In genomic region chr16:67226295-67226803, GRCh38 we compare ENCODE assay signal across 8 cellular contexts. TPM values are rescaled to one million over a fixed set of nuclear protein-coding genes. Genes with fewer than 3 reads are reported as not detected.
DNase-seq lines count a peak whose midpoint lies in the region; ATAC-seq and TF ChIP-seq lines count a peak whose summit lies in the region.

No MANE protein-coding gene starts in this region.

- TF ChIP-seq CTCF in DOHH2 (IDR thresholded peaks at IDR 0.05; ENCODE audit: low read depth, low read length, poor library complexity, severe bottlenecking) (no peak), Panc1 (IDR thresholded peaks at IDR 0.05) (no peak), esophagus muscularis mucosa (IDR thresholded peaks at IDR 0.05) (no peak), parathyroid adenoma (IDR thresholded peaks at IDR 0.05) (no peak)

- peak overlapping the region; percentile 54 for H2AFZ ChIP-seq in parathyroid adenoma

- peaks cover 21% of the 10 kb centered on the region for H3K79me2 ChIP-seq in DOHH2 (ENCODE audit: control insufficient read depth, low read length)
- peaks cover 8% of the 10 kb centered on the region for H3K79me2 ChIP-seq in parathyroid adenoma

- H3K4me2 ChIP-seq in DOHH2 (ENCODE audit: low read length) (peak overlapping the region; percentile 94), parathyroid adenoma (ENCODE audit: low read length) (peak overlapping the region; percentile 88)

- no peak for TF ChIP-seq POLR2A in esophagus muscularis mucosa (IDR thresholded peaks at IDR 0.05; ENCODE audit: low read depth)

- H3K9me3 ChIP-seq in DOHH2 (ENCODE audit: control insufficient read depth, insufficient read depth, low read length) (no peaks in the 10 kb centered on the region), Panc1 (ENCODE audit: control insufficient read depth, insufficient read depth, low read depth, low read length) (no peaks in the 10 kb centered on the region), esophagus muscularis mucosa (no peaks in the 10 kb centered on the region), parathyroid adenoma (ENCODE audit: control insufficient read depth, low read length) (no peaks in the 10 kb centered on the region)

- no peak for DNase-seq in Panc1 (ENCODE audit: low read depth, low spot score)
- DNase-seq in esophagus muscularis mucosa (ENCODE audit: extremely low spot score): no peak
- DNase-seq in AG08395 (ENCODE audit: low spot score): no peak
- DNase-seq in NCI-H1436 (lab: John Stamatoyannopoulos, UW): no peak
- DNase-seq in islet precursor cell: no peak

- H3K36me3 ChIP-seq in DOHH2 (ENCODE audit: control insufficient read depth, low read length) (peaks cover 33% of the 10 kb centered on the region), Panc1 (ENCODE audit: control insufficient read depth, insufficient read depth, low read length) (peaks cover 5% of the 10 kb centered on the region; the same call in 1 of the 2 replicates), esophagus muscularis mucosa (peaks cover 26 to 42% (median 33%) of the 10 kb centered on the region in 4 donors), parathyroid adenoma (ENCODE audit: control insufficient read depth, insufficient read depth, low read length) (no peaks in the 10 kb centered on the region)

- in situ Hi-C loops in Panc1 (cut with HindIII; ENCODE audit: low pct_unique_long_range_greater_than_20kb, low sequenced_read_pairs): no loop called here

- CTCF ChIA-PET in Panc1 (lab: Charles Lee): interaction anchor here (0.6 to 1.2 kb wide), 2 partner anchors 28 to 100 kb away, joined by 3 to 4 read pairs; partner anchors contain the start of genes KCTD19 and LRRC36

- peak overlapping the region; percentile 90 for H3K4me3 ChIP-seq in DOHH2 (ENCODE audit: low read length)
- H3K4me3 ChIP-seq in Panc1 (ENCODE audit: low read depth in 2 of 2, low read length in 2 of 2): peak overlapping the region; percentile 67 to 99
- H3K4me3 ChIP-seq in esophagus muscularis mucosa: peak overlapping the region; percentile 72 to 98 (median 90)
- H3K4me3 ChIP-seq in parathyroid adenoma (ENCODE audit: low read depth, low read length): peak overlapping the region; percentile 93

- no TSS peak for BruUV-seq in Panc1 (replicated peaks; lab: Mats Ljungman, UMichigan)

- H3K9ac ChIP-seq in parathyroid adenoma: no peak overlapping the region

- intact Hi-C loops in Panc1 (cut with micrococcal nuclease; ENCODE audit: unreplicated experiment) (no loop called here), esophagus muscularis mucosa (cut with DNase I) (no loop called here)

- no peaks in the 10 kb centered on the region for H3K9me2 ChIP-seq in DOHH2 (replicated peaks; ENCODE audit: control insufficient read depth, low read length)

- no peaks in the 10 kb centered on the region for H3K27me3 ChIP-seq in DOHH2 (ENCODE audit: control insufficient read depth, low read length)
- no peaks in the 10 kb centered on the region for H3K27me3 ChIP-seq in Panc1 (ENCODE audit: control insufficient read depth, insufficient read depth, low read length)
- H3K27me3 ChIP-seq in esophagus muscularis mucosa: no peaks in the 10 kb centered on the region
- no peaks in the 10 kb centered on the region for H3K27me3 ChIP-seq in parathyroid adenoma (ENCODE audit: control insufficient read depth, insufficient read depth, low read length)

- H4K20me1 ChIP-seq in DOHH2 (ENCODE audit: control insufficient read depth, insufficient read depth, low read depth, low read length): no peaks in the 10 kb centered on the region

- peaks cover 25% of the 10 kb centered on the region for H3K4me1 ChIP-seq in DOHH2 (ENCODE audit: control insufficient read depth, low read length)
- H3K4me1 ChIP-seq in Panc1 (ENCODE audit: control insufficient read depth, insufficient read depth, low read length): peaks cover 4% of the 10 kb centered on the region; the same call in 1 of the 2 replicates
- peaks cover 20 to 34% (median 25%) of the 10 kb centered on the region in 4 donors for H3K4me1 ChIP-seq in esophagus muscularis mucosa
- peaks cover 21% of the 10 kb centered on the region for H3K4me1 ChIP-seq in parathyroid adenoma

- no peak for TF ChIP-seq EP300 in esophagus muscularis mucosa (IDR thresholded peaks at IDR 0.05)

- WGBS in esophagus muscularis mucosa: 10% methylated on average over 12 of the region's 12 CpGs

- ATAC-seq in Panc1: peak; percentile 1; the same call in 1 of the 2 replicates
- ATAC-seq in HG02840 (IDR thresholded peaks at IDR 0.05; ENCODE audit: low FRiP score, unreplicated experiment): no peak

- POLR2A ChIA-PET in Panc1 (lab: Charles Lee): interaction anchor here (0.5 to 0.6 kb wide), 2 partner anchors 8 to 230 kb away, joined by 3 to 9 read pairs; no protein-coding TSS in a partner anchor

- H3F3A ChIP-seq in DOHH2 (ENCODE audit: control insufficient read depth, insufficient read depth): no peaks in the 10 kb centered on the region

- H3K27ac ChIP-seq in DOHH2 (ENCODE audit: low read depth, low read length) (no peak overlapping the region), Panc1 (ENCODE audit: low read length) (peak overlapping the region; percentile 83), esophagus muscularis mucosa (replicated peaks in 1 of 4) (peak overlapping the region; percentile 77 to 90 (median 82)), parathyroid adenoma (peak overlapping the region; percentile 46)

RNA-seq across cellular contexts. Expression of gene TMEM208, which starts 0.6 kb away (rescaled TPM):
- total RNA-seq in Panc1 (2021; ENCODE audit: unreplicated experiment) (25.6 TPM), esophagus muscularis mucosa (10 to 100 TPM; 19.5 to 26.7 (median 23.8) TPM)
- 31.3 TPM for polyA plus RNA-seq in Panc1 (2012; ENCODE audit: insufficient read length)

RNA-seq across cellular contexts. Expression of gene FHOD1, which starts 20.9 kb away (rescaled TPM):
- total RNA-seq in Panc1 (2021; ENCODE audit: unreplicated experiment) (9.3 TPM), esophagus muscularis mucosa (10 to 100 TPM in 2 of 4 donors, 1 to 10 TPM in 2; 8.0 to 15.6 (median 10.0) TPM)
- polyA plus RNA-seq in Panc1 (2012; ENCODE audit: insufficient read length): 13.4 TPM

RNA-seq across cellular contexts. Expression of gene SLC9A5, which starts 22.4 kb away (rescaled TPM):
- 1.7 TPM for total RNA-seq in Panc1 (2021; ENCODE audit: unreplicated experiment)
- 2.3 TPM for polyA plus RNA-seq in Panc1 (2012; ENCODE audit: insufficient read length)
- total RNA-seq in esophagus muscularis mucosa: under 1 TPM; 0.13 to 0.69 (median 0.37) TPM

RNA-seq across cellular contexts. Expression of gene ELMO3, which starts 27.4 kb away (rescaled TPM):
- total RNA-seq in Panc1 (2021; ENCODE audit: unreplicated experiment): 2.0 TPM
- polyA plus RNA-seq in Panc1 (2012; ENCODE audit: insufficient read length): 1.6 TPM
- under 1 TPM; 0.33 to 0.83 (median 0.60) TPM for total RNA-seq in esophagus muscularis mucosa

RNA-seq across cellular contexts. Expression of gene E2F4, which starts 34.4 kb away (rescaled TPM):
- 74.5 TPM for total RNA-seq in Panc1 (2021; ENCODE audit: unreplicated experiment)
- 69.7 TPM for polyA plus RNA-seq in Panc1 (2012; ENCODE audit: insufficient read length)
- 10 to 100 TPM; 54.8 to 96.9 (median 93.1) TPM for total RNA-seq in esophagus muscularis mucosa
